ENCODE assay signal across 1 cellular context in the genomic region with DNA sequence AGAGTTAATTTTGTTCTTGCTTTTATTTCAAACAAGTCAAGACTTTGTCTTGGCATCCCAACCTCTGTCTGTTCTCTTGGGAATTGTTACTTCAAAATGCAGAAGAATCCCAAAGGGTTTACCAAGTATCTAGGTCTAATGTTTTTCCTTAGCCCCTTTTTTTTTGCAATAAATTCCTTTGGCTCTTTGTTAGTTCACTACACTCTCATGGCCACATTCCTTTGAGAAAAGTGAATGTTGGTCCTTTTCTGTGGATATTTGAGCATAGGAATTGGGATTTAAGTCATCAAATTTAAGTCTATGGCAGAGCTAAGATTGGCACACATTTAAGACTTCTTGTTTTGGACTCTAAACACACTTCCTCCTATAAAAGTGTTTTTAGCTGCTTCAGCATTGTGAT.
TF ChIP-seq lines count a peak whose summit lies in the region.

No MANE protein-coding gene starts in this region.

TF ChIP-seq in GM23338, 12 proteins besides CTCF, POLR2A, EP300 and RAD21:
- TF ChIP-seq EZH2 (IDR thresholded peaks at IDR 0.05; ENCODE audit: low read depth, unreplicated experiment) (no peak), ZNF114 (CRISPR knock-in tag; IDR thresholded peaks at IDR 0.05) (no peak), STAT1 (IDR thresholded peaks at IDR 0.05; ENCODE audit: unreplicated experiment) (no peak), EZH2phosphoT487 (IDR thresholded peaks at IDR 0.05; ENCODE audit: unreplicated experiment) (no peak), NANOG (IDR thresholded peaks at IDR 0.05; ENCODE audit: borderline replicate concordance) (no peak), POLR2AphosphoS5 (IDR thresholded peaks at IDR 0.05; ENCODE audit: low read depth) (no peak), JUNB (IDR thresholded peaks at IDR 0.05; ENCODE audit: unreplicated experiment) (no peak), CREB1 (CRISPR knock-in tag; IDR thresholded peaks at IDR 0.05; ENCODE audit: low read depth) (no peak)
- TF ChIP-seq, protein P1, sequence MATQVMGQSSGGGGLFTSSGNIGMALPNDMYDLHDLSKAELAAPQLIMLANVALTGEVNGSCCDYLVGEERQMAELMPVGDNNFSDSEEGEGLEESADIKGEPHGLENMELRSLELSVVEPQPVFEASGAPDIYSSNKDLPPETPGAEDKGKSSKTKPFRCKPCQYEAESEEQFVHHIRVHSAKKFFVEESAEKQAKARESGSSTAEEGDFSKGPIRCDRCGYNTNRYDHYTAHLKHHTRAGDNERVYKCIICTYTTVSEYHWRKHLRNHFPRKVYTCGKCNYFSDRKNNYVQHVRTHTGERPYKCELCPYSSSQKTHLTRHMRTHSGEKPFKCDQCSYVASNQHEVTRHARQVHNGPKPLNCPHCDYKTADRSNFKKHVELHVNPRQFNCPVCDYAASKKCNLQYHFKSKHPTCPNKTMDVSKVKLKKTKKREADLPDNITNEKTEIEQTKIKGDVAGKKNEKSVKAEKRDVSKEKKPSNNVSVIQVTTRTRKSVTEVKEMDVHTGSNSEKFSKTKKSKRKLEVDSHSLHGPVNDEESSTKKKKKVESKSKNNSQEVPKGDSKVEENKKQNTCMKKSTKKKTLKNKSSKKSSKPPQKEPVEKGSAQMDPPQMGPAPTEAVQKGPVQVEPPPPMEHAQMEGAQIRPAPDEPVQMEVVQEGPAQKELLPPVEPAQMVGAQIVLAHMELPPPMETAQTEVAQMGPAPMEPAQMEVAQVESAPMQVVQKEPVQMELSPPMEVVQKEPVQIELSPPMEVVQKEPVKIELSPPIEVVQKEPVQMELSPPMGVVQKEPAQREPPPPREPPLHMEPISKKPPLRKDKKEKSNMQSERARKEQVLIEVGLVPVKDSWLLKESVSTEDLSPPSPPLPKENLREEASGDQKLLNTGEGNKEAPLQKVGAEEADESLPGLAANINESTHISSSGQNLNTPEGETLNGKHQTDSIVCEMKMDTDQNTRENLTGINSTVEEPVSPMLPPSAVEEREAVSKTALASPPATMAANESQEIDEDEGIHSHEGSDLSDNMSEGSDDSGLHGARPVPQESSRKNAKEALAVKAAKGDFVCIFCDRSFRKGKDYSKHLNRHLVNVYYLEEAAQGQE (IDR thresholded peaks at IDR 0.05; ENCODE audit: unreplicated experiment) = no peak
- TF ChIP-seq, protein P2, sequence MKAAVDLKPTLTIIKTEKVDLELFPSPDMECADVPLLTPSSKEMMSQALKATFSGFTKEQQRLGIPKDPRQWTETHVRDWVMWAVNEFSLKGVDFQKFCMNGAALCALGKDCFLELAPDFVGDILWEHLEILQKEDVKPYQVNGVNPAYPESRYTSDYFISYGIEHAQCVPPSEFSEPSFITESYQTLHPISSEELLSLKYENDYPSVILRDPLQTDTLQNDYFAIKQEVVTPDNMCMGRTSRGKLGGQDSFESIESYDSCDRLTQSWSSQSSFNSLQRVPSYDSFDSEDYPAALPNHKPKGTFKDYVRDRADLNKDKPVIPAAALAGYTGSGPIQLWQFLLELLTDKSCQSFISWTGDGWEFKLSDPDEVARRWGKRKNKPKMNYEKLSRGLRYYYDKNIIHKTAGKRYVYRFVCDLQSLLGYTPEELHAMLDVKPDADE (IDR thresholded peaks at IDR 0.05) = no peak
